ENCODE assay signal across 28 cellular contexts in the genomic region with DNA sequence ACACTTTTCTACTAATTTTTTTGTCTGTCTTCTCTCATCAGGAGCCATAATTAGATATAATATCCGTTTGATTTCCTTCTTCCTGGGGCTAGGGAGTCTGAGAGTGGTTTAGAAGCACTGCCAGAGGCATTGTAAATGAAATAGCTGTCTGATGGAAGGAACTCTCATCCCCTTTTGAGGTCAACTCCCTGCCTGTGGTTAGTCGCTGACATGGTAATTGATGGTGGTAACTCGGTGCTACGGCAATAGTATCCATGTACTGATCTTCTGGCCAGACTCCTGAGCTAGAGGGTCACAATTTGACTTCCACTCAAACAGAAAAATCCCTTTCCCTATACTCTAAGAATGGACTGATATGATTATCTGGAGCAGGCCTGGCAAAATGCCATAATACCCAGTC.
"Had no signal": no experiment of that assay in that cellular context is flagged by ENCODE, and none has a peak within 500 bp of the region (broad histone marks: within the 10 kb centered on the region; RNA-seq: fewer than 3 reads in every experiment).

No MANE protein-coding gene starts in this region.

- H3K4me1 Mint-ChIP-seq: nephron; neural progenitor cell; stimulated activated effector memory CD8-positive, alpha-beta T cell treated with anti-CD3 and anti-CD28 coated beads, Interleukin-12 subunit alpha, Interleukin-12 subunit beta, amount 100 ng/mL, for 72 hours; stimulated activated naive B cell treated with anti-CD40 and anti-IgM and Interleukin-4, amounts not matched to agents 10 μg/mL and 1 μg/mL and 100 μg/mL, for 72 hours had no signal

- H3K4me3 Mint-ChIP-seq: nephron; neural progenitor cell; stimulated activated effector memory CD8-positive, alpha-beta T cell treated with anti-CD3 and anti-CD28 coated beads, Interleukin-12 subunit alpha, Interleukin-12 subunit beta, amount 100 ng/mL, for 72 hours; stimulated activated naive B cell treated with anti-CD40 and anti-IgM and Interleukin-4, amounts not matched to agents 10 μg/mL and 1 μg/mL and 100 μg/mL, for 72 hours; stimulated activated naive CD8-positive, alpha-beta T cell treated with anti-CD3 and anti-CD28 coated beads, Interleukin-15, Interleukin-2, amounts not matched to agents 100 ng/mL and 50 ng/mL, for 24 hours had no signal

- H3K9ac ChIP-seq: neural progenitor cell, parathyroid adenoma had no signal

- H3K9me3 ChIP-seq: ovary, psoas muscle, right lobe of liver, sigmoid colon, stomach, thoracic aorta, thyroid gland, tibial nerve, upper lobe of left lung, vagina had no signal

- ATAC-seq: psoas muscle; right cardiac atrium; right lobe of liver; stimulated activated effector memory CD8-positive, alpha-beta T cell treated with anti-CD3 and anti-CD28 coated beads, Interleukin-12 subunit alpha, Interleukin-12 subunit beta, amount 100 ng/mL, for 72 hours; stimulated activated naive B cell treated with anti-CD40 and anti-IgM and Interleukin-4, amounts not matched to agents 10 μg/mL and 1 μg/mL and 100 μg/mL, for 72 hours had no signal

- H3K79me2 ChIP-seq: parathyroid adenoma had no signal

- H3K4me3 ChIP-seq: neural progenitor cell, ovary, psoas muscle, right lobe of liver, sigmoid colon, stomach, thoracic aorta, thyroid gland, tibial nerve, upper lobe of left lung, vagina had no signal

- H3K27me3 ChIP-seq: neural progenitor cell, ovary, right lobe of liver, sigmoid colon, stomach, thyroid gland, upper lobe of left lung, vagina had no signal

- H3K36me3 Mint-ChIP-seq: neural progenitor cell; stimulated activated effector memory CD8-positive, alpha-beta T cell treated with anti-CD3 and anti-CD28 coated beads, Interleukin-12 subunit alpha, Interleukin-12 subunit beta, amount 100 ng/mL, for 72 hours; stimulated activated naive B cell treated with anti-CD40 and anti-IgM and Interleukin-4, amounts not matched to agents 10 μg/mL and 1 μg/mL and 100 μg/mL, for 72 hours had no signal

- DNase-seq: occipital lobe; ovary; posterior cingulate gyrus; psoas muscle; right cardiac atrium; right lobe of liver; sigmoid colon; small intestine; stimulated activated CD4-positive, alpha-beta T cell treated with anti-CD3 and anti-CD28 coated beads, Interleukin-15, amount 100 ng/mL, for 24 hours; stimulated activated CD4-positive, alpha-beta T cell treated with anti-CD3 and anti-CD28 coated beads, Interleukin-2, amount 100 ng/mL, for 24 hours; stimulated activated CD4-positive, alpha-beta T cell treated with anti-CD3 and anti-CD28 coated beads, Interleukin-2, amount 100 ng/mL, for 48 hours; stimulated activated CD4-positive, alpha-beta T cell treated with anti-CD3 and anti-CD28 coated beads, Interleukin-4, amount 100 ng/mL, for 24 hours; stimulated activated naive B cell treated with anti-CD40 and anti-IgM and Interleukin-4, amounts not matched to agents 10 μg/mL and 1 μg/mL and 100 μg/mL, for 72 hours; stimulated activated naive CD4-positive, alpha-beta T cell treated with Interleukin-2 at 50 U/mL for 16 hours; stomach; thyroid gland; trophoblast cell; upper lobe of left lung had no signal

- H2AFZ ChIP-seq: neural progenitor cell, parathyroid adenoma had no signal

- H3K27ac Mint-ChIP-seq: nephron; neural progenitor cell; progenitor cell of endocrine pancreas; stimulated activated effector memory CD8-positive, alpha-beta T cell treated with anti-CD3 and anti-CD28 coated beads, Interleukin-12 subunit alpha, Interleukin-12 subunit beta, amount 100 ng/mL, for 72 hours; stimulated activated naive B cell treated with anti-CD40 and anti-IgM and Interleukin-4, amounts not matched to agents 10 μg/mL and 1 μg/mL and 100 μg/mL, for 72 hours; stimulated activated naive CD8-positive, alpha-beta T cell treated with anti-CD3 and anti-CD28 coated beads, Interleukin-15, Interleukin-2, amounts not matched to agents 100 ng/mL and 50 ng/mL, for 24 hours had no signal

- FAIRE-seq: small intestine, urothelium cell line had no signal

- H3K27me3 Mint-ChIP-seq: progenitor cell of endocrine pancreas; stimulated activated naive B cell treated with anti-CD40 and anti-IgM and Interleukin-4, amounts not matched to agents 10 μg/mL and 1 μg/mL and 100 μg/mL, for 72 hours; stimulated activated naive CD8-positive, alpha-beta T cell treated with anti-CD3 and anti-CD28 coated beads, Interleukin-15, Interleukin-2, amounts not matched to agents 100 ng/mL and 50 ng/mL, for 24 hours had no signal

- H3K27ac ChIP-seq: neural progenitor cell, ovary, parathyroid adenoma, psoas muscle, right lobe of liver, sigmoid colon, stomach, thoracic aorta, thyroid gland, tibial nerve, upper lobe of left lung, vagina had no signal

- H3K4me2 ChIP-seq: neural progenitor cell had no signal

- H3K9me3 Mint-ChIP-seq: nephron; neural progenitor cell; stimulated activated naive CD8-positive, alpha-beta T cell treated with anti-CD3 and anti-CD28 coated beads, Interleukin-15, Interleukin-2, amounts not matched to agents 100 ng/mL and 50 ng/mL, for 24 hours had no signal

- H3K36me3 ChIP-seq: neural progenitor cell, ovary, right lobe of liver, sigmoid colon, stomach, thoracic aorta, thyroid gland, tibial nerve, upper lobe of left lung, vagina had no signal

- H3K4me1 ChIP-seq: neural progenitor cell, parathyroid adenoma, psoas muscle, right lobe of liver, sigmoid colon, stomach, thyroid gland, tibial nerve, upper lobe of left lung, vagina had no signal
